14 cellular contexts compared by ENCODE assay signal in genomic region chr17:1377334-1377733, GRCh38. TPM values are rescaled to one million over a fixed set of nuclear protein-coding genes. Genes with fewer than 3 reads are reported as not detected.
DNase-seq lines count a peak whose midpoint lies in the region; ATAC-seq and TF ChIP-seq lines count a peak whose summit lies in the region.
"Had no signal": no experiment of that assay in that cellular context is flagged by ENCODE, and none has a peak within 500 bp of the region (broad histone marks: within the 10 kb centered on the region; RNA-seq: fewer than 3 reads in every experiment).

No MANE protein-coding gene starts in this region.

- H2AFZ ChIP-seq in KMS-11 (ENCODE audit: low read depth): no peak overlapping the region

- H3K9ac ChIP-seq in KMS-11: peak overlapping the region; percentile 43; the same call in 1 of the 2 replicates
- H3K9ac ChIP-seq in colonic mucosa (ENCODE audit: low read depth in 2 of 2, low read length in 2 of 2): no peak overlapping the region

- peak overlapping the region; percentile 88 for H3K4me2 ChIP-seq in KMS-11

- no peaks in the 10 kb centered on the region for H3K27me3 Mint-ChIP-seq in CD4-positive, alpha-beta memory T cell

- peaks cover 100% of the 10 kb centered on the region for H3K79me2 ChIP-seq in KMS-11 (ENCODE audit: insufficient read depth, low read depth)

- peaks cover 96% of the 10 kb centered on the region for H3K4me1 ChIP-seq in CD4-positive, alpha-beta memory T cell (ENCODE audit: insufficient read depth, low read length)
- H3K4me1 ChIP-seq in KMS-11 (ENCODE audit: low read depth, poor library complexity, severe bottlenecking) (peaks cover 97% of the 10 kb centered on the region), colonic mucosa (peaks cover 28% of the 10 kb centered on the region), prostate gland (replicated peaks) (peaks cover 34% of the 10 kb centered on the region), suprapubic skin (peaks cover 82% of the 10 kb centered on the region)

- peaks cover 7 to 26% of the 10 kb centered on the region in 2 donors for H3K36me3 Mint-ChIP-seq in CD4-positive, alpha-beta memory T cell

- no peak for DNase-seq in CD4-positive, alpha-beta memory T cell
- DNase-seq in colonic mucosa: no peak
- DNase-seq in prostate gland (ENCODE audit: low spot score): no peak
- no peak for DNase-seq in HuH-7.5 (ENCODE audit: low spot score)
- no peak for DNase-seq in suprapubic skin (ENCODE audit: low spot score in 2 of 2)
- DNase-seq: mammary epithelial cell; NCI-H2171 treated with DMSO at 0.1 percent for 48 hours; stimulated activated CD4-positive, alpha-beta T cell treated with anti-CD3 and anti-CD28 coated beads, Interleukin-2, amount 100 ng/mL, for 24 hours; stimulated activated naive CD4-positive, alpha-beta T cell treated with Interleukin-2 at 50 U/mL for 16 hours; T-helper 9 cell had no signal

- no peak overlapping the region for H3K4me3 ChIP-seq in CD4-positive, alpha-beta memory T cell (ENCODE audit: low read length in 2 of 2)
- H3K4me3 ChIP-seq in KMS-11 (IDR thresholded peaks at IDR 0.05; ENCODE audit: insufficient read depth, low read depth, low read length): no peak overlapping the region
- no peak overlapping the region for H3K4me3 ChIP-seq in colonic mucosa
- H3K4me3 ChIP-seq in prostate gland: no peak overlapping the region
- no peak overlapping the region for H3K4me3 ChIP-seq in suprapubic skin

- intact Hi-C loops in CD4-positive, alpha-beta memory T cell (cut with micrococcal nuclease): no loop called here
- intact Hi-C loops in colonic mucosa (cut with DNase I): no loop called here
- intact Hi-C loops in prostate gland (cut with DNase I): no loop called here

- ATAC-seq in HG03439 (IDR thresholded peaks at IDR 0.05; ENCODE audit: unreplicated experiment): no peak
- ATAC-seq in GM18519 (IDR thresholded peaks at IDR 0.05; ENCODE audit: low FRiP score, unreplicated experiment): no peak
- ATAC-seq: Panc1 had no signal

- H3K27ac Mint-ChIP-seq in CD4-positive, alpha-beta memory T cell: peak overlapping the region; percentile 25 to 93 (median 79)

- TF ChIP-seq EP300 in suprapubic skin (IDR thresholded peaks at IDR 0.05): no peak

- WGBS in prostate gland: 65% methylated on average over 3 of the region's 3 CpGs
- 61% methylated on average over 3 of the region's 3 CpGs for WGBS in suprapubic skin

- peaks cover 70% of the 10 kb centered on the region for H4K20me1 ChIP-seq in KMS-11 (ENCODE audit: insufficient read depth)

- CTCF ChIA-PET in CD4-positive, alpha-beta memory T cell (lab: Charles Lee; ENCODE audit: partially characterized antibody): interaction anchor here (0.7 to 2.2 kb wide), 6 partner anchors 12 to 139 kb away, joined by 3 to 22 read pairs (median 4); partner anchors contain the start of gene INPP5K

- peak overlapping the region; percentile 40 for H3K27ac ChIP-seq in CD4-positive, alpha-beta memory T cell (ENCODE audit: low read depth, low read length)
- H3K27ac ChIP-seq in KMS-11 (peak overlapping the region; percentile 89), colonic mucosa (peak overlapping the region; percentile 14), prostate gland (peak overlapping the region; percentile 47 to 65), suprapubic skin (no peak overlapping the region)

- no peaks in the 10 kb centered on the region for H3K9me3 Mint-ChIP-seq in CD4-positive, alpha-beta memory T cell

- TF ChIP-seq CTCF in KMS-11 (conservative IDR thresholded peaks at IDR 0.05; ENCODE audit: low read depth, low read length) (no peak), colonic mucosa (IDR thresholded peaks at IDR 0.05) (no peak), prostate gland (IDR thresholded peaks at IDR 0.05) (no peak), suprapubic skin (IDR thresholded peaks at IDR 0.05) (no peak)

- H3K4me3 Mint-ChIP-seq in CD4-positive, alpha-beta memory T cell: peak overlapping the region in 6 of 8 donors; percentile 53 to 90 (median 62)

- no peak for TF ChIP-seq POLR2A in prostate gland (IDR thresholded peaks at IDR 0.05)
- no peak for TF ChIP-seq POLR2A in suprapubic skin (IDR thresholded peaks at IDR 0.05)

- no peaks in the 10 kb centered on the region for H3K27me3 ChIP-seq in CD4-positive, alpha-beta memory T cell (ENCODE audit: insufficient read depth, low read length)
- H3K27me3 ChIP-seq in KMS-11 (ENCODE audit: insufficient read depth, low read depth) (no peaks in the 10 kb centered on the region), colonic mucosa (no peaks in the 10 kb centered on the region), prostate gland (replicated peaks; ENCODE audit: insufficient read depth) (no peaks in the 10 kb centered on the region), suprapubic skin (no peaks in the 10 kb centered on the region)

- POLR2A ChIA-PET in CD4-positive, alpha-beta memory T cell (lab: Charles Lee; ENCODE audit: partially characterized antibody): interaction anchor here (0.9 to 2.0 kb wide), 5 partner anchors 9 to 138 kb away, joined by 3 to 8 read pairs (median 3); partner anchors contain the start of gene YWHAE

- H3K36me3 ChIP-seq in CD4-positive, alpha-beta memory T cell (ENCODE audit: insufficient read depth, low read length): no peaks in the 10 kb centered on the region
- no peaks in the 10 kb centered on the region; the same call in 1 of the 2 replicates for H3K36me3 ChIP-seq in KMS-11 (ENCODE audit: insufficient read depth)
- H3K36me3 ChIP-seq in colonic mucosa: no peaks in the 10 kb centered on the region
- H3K36me3 ChIP-seq in prostate gland: no peaks in the 10 kb centered on the region
- peaks cover 11% of the 10 kb centered on the region for H3K36me3 ChIP-seq in suprapubic skin

- peaks cover 58 to 99% (median 76%) of the 10 kb centered on the region in 4 donors for H3K4me1 Mint-ChIP-seq in CD4-positive, alpha-beta memory T cell

- H3K9me3 ChIP-seq in CD4-positive, alpha-beta memory T cell (ENCODE audit: control insufficient read depth in 1 of 2, low read length in 2 of 2): no peaks in the 10 kb centered on the region
- H3K9me3 ChIP-seq in colonic mucosa (no peaks in the 10 kb centered on the region), prostate gland (no peaks in the 10 kb centered on the region), suprapubic skin (no peaks in the 10 kb centered on the region)

RNA-seq across cellular contexts. Expression of gene YWHAE, which starts 22.7 kb away (rescaled TPM):
- 100 to 1,000 TPM; 142 to 143 TPM for total RNA-seq in CD4-positive, alpha-beta memory T cell
- 10 to 100 TPM; 54.1 to 56.4 TPM for polyA plus RNA-seq in CD4-positive, alpha-beta memory T cell
- total RNA-seq in colonic mucosa (100 to 1,000 TPM; 533 to 644 TPM), prostate gland (100 to 1,000 TPM; 643 to 716 TPM), suprapubic skin (100 to 1,000 TPM; 467 to 572 (median 520) TPM)
